22 cellular contexts compared by ENCODE assay signal in genomic region chr22:46172522-46172921, GRCh38. TPM values are rescaled to one million over a fixed set of nuclear protein-coding genes. Genes with fewer than 3 reads are reported as not detected.
DNase-seq lines count a peak whose midpoint lies in the region; ATAC-seq and TF ChIP-seq lines count a peak whose summit lies in the region.
"Had no signal": no experiment of that assay in that cellular context is flagged by ENCODE, and none has a peak within 500 bp of the region (broad histone marks: within the 10 kb centered on the region; RNA-seq: fewer than 3 reads in every experiment).

No MANE protein-coding gene starts in this region.

- POLR2A ChIA-PET in RWPE1 (lab: Yijun Ruan, JAX; ENCODE audit: low non-redundant PET) = no interaction called here

- peaks cover 20 to 48% (median 33%) of the 10 kb centered on the region in 11 experiments for H3K36me3 ChIP-seq in BLaER1 treated with 17β-estradiol and CSF1 and Interleukin-3, amounts not matched to agents 10 nM and 100 nM

- no peak overlapping the region for H3K9ac ChIP-seq in BLaER1 treated with 17β-estradiol and CSF1 and Interleukin-3, amounts not matched to agents 10 nM and 100 nM
- H3K9ac ChIP-seq: KMS-11, SK-N-SH had no signal

- peaks cover 0 to 27% (median 0%) of the 10 kb centered on the region in 11 experiments; a peak in 5 of 22 replicates for H4K20me1 ChIP-seq in BLaER1 treated with 17β-estradiol and CSF1 and Interleukin-3, amounts not matched to agents 10 nM and 100 nM

- peak overlapping the region in 10 of 11 experiments; percentile 46 to 79 (median 68); a peak in 20 of 22 replicates for H3K4me2 ChIP-seq in BLaER1 treated with 17β-estradiol and CSF1 and Interleukin-3, amounts not matched to agents 10 nM and 100 nM
- H3K4me2 ChIP-seq: KMS-11 had no signal

- CTCF ChIA-PET in RWPE1 (lab: Yijun Ruan, JAX) = no interaction called here

- no peak overlapping the region for H3K4me3 Mint-ChIP-seq in activated naive CD8-positive, alpha-beta T cell treated with anti-CD3 and anti-CD28 coated beads for 36 hours
- H3K4me3 Mint-ChIP-seq: CD4-positive, alpha-beta T cell; mesothelial cell of epicardium; neural crest cell had no signal

- H3K9me3 ChIP-seq in BLaER1 treated with 17β-estradiol and CSF1 and Interleukin-3, amounts not matched to agents 10 nM and 100 nM (replicated peaks in 1 of 11) = peaks cover 14 to 49% (median 33%) of the 10 kb centered on the region in 11 experiments
- H3K9me3 ChIP-seq: SK-N-SH had no signal

- no peak for DNase-seq in RWPE1 (ENCODE audit: low spot score)
- peak; percentile 71 for DNase-seq in Right ventricle myocardium superior
- DNase-seq in myocyte (ENCODE audit: low read depth) = peak; percentile 61
- no peak for DNase-seq in dermis blood vessel endothelial cell
- no peak for DNase-seq in NCI-H1105 (lab: John Stamatoyannopoulos, UW)
- no peak for DNase-seq in effector CD8-positive, alpha-beta T cell (lab: John Stamatoyannopoulos, UW)
- DNase-seq in activated naive CD8-positive, alpha-beta T cell treated with anti-CD3 and anti-CD28 coated beads for 36 hours = no peak
- DNase-seq: activated CD4-positive, CD25-positive, alpha-beta regulatory T cell treated with anti-CD3 and anti-CD28 coated beads, Interleukin-2, amount 50 U/mL, for 72 hours; activated CD8-positive, alpha-beta memory T cell treated with anti-CD3 and anti-CD28 coated beads for 24 hours; CD4-positive, alpha-beta T cell; cortex of kidney; DMS79; NCI-H2107; NCI-H524 treated with DMSO at 0.1 percent for 48 hours; SK-N-SH; T-helper 9 cell had no signal

- H3K4me1 Mint-ChIP-seq in activated naive CD8-positive, alpha-beta T cell treated with anti-CD3 and anti-CD28 coated beads for 36 hours = peaks cover 13% of the 10 kb centered on the region
- H3K4me1 Mint-ChIP-seq: mesothelial cell of epicardium, neural crest cell had no signal

- no peak overlapping the region for H3K27ac Mint-ChIP-seq in activated naive CD8-positive, alpha-beta T cell treated with anti-CD3 and anti-CD28 coated beads for 36 hours
- H3K27ac Mint-ChIP-seq: CD4-positive, alpha-beta T cell; mesothelial cell of epicardium had no signal

- H3K9me3 Mint-ChIP-seq in activated naive CD8-positive, alpha-beta T cell treated with anti-CD3 and anti-CD28 coated beads for 36 hours = peaks cover 2% of the 10 kb centered on the region
- H3K9me3 Mint-ChIP-seq: activated naive CD4-positive, alpha-beta T cell treated with anti-CD3 and anti-CD28 coated beads, Interleukin-2, amount 50 U/mL, for 72 hours; CD4-positive, alpha-beta T cell; neural crest cell had no signal

- peaks cover 16 to 39% (median 34%) of the 10 kb centered on the region in 10 experiments for H3K4me1 ChIP-seq in BLaER1 treated with 17β-estradiol and CSF1 and Interleukin-3, amounts not matched to agents 10 nM and 100 nM

- H3K36me3 Mint-ChIP-seq in activated naive CD8-positive, alpha-beta T cell treated with anti-CD3 and anti-CD28 coated beads for 36 hours = peaks cover 12% of the 10 kb centered on the region

- ATAC-seq in Right ventricle myocardium superior (ENCODE audit: poor library complexity) = peak; percentile 84
- ATAC-seq: activated naive CD4-positive, alpha-beta T cell treated with anti-CD3 and anti-CD28 coated beads, Interleukin-2, amount 50 U/mL, for 72 hours had no signal

- no peak overlapping the region for H3K27ac ChIP-seq in BLaER1 treated with 17β-estradiol and CSF1 and Interleukin-3, amounts not matched to agents 10 nM and 100 nM
- peak overlapping the region; percentile 57 for H3K27ac ChIP-seq in RWPE1
- H3K27ac ChIP-seq: KMS-11 had no signal

- H3K4me3 ChIP-seq in BLaER1 treated with 17β-estradiol and CSF1 and Interleukin-3, amounts not matched to agents 10 nM and 100 nM = no peak overlapping the region

- no peaks in the 10 kb centered on the region for H3K27me3 ChIP-seq in BLaER1 treated with 17β-estradiol and CSF1 and Interleukin-3, amounts not matched to agents 10 nM and 100 nM

- no peak for TF ChIP-seq CTCF in RWPE1 (conservative IDR thresholded peaks at IDR 0.05; ENCODE audit: low read depth)

- no peaks in the 10 kb centered on the region for H3K27me3 Mint-ChIP-seq in activated naive CD8-positive, alpha-beta T cell treated with anti-CD3 and anti-CD28 coated beads for 36 hours
- H3K27me3 Mint-ChIP-seq: brain; CD4-positive, alpha-beta T cell had no signal

- intact Hi-C loops in Right ventricle myocardium superior (cut with DNase I) = no loop called here

RNA-seq across cellular contexts. Expression of gene PPARA, which starts 22.2 kb away (rescaled TPM):
- 66.1 TPM for total RNA-seq in Right ventricle myocardium superior
- total RNA-seq in myocyte = 17.5 and 26.3 TPM in 2 replicates
- 7.7 TPM for polyA plus RNA-seq in myocyte (2012)
- total RNA-seq in dermis blood vessel endothelial cell = 12.5 and 20.6 TPM in 2 replicates
- total RNA-seq in activated naive CD8-positive, alpha-beta T cell treated with anti-CD3 and anti-CD28 coated beads for 36 hours = 1 to 10 TPM; 6.0 to 6.4 TPM

Comparison
In these comparisons a context has a peak if more than half of its experiments do, and no peak if none do; other contexts are left out.
1. DNase-seq: peak in Right ventricle myocardium superior (single experiment) and myocyte (single experiment); none in RWPE1 (single experiment), dermis blood vessel endothelial cell (single experiment), NCI-H1105 (single experiment), effector CD8-positive, alpha-beta T cell (single experiment) and activated naive CD8-positive, alpha-beta T cell treated with anti-CD3 and anti-CD28 coated beads for 36 hours (single experiment).